14 cellular contexts compared by ENCODE assay signal in genomic region chr6:3841711-3842565, GRCh38. TPM values are rescaled to one million over a fixed set of nuclear protein-coding genes. Genes with fewer than 3 reads are reported as not detected.
DNase-seq lines count a peak whose midpoint lies in the region; ATAC-seq, FAIRE-seq and TF ChIP-seq lines count a peak whose summit lies in the region.
"Had no signal": no experiment of that assay in that cellular context is flagged by ENCODE, and none has a peak within 500 bp of the region (broad histone marks: within the 10 kb centered on the region; RNA-seq: fewer than 3 reads in every experiment).

No MANE protein-coding gene starts in this region.

- H3K4me1 ChIP-seq in foreskin keratinocyte = peaks cover 35% of the 10 kb centered on the region

- no peak for TF ChIP-seq CTCF in foreskin keratinocyte (conservative IDR thresholded peaks at IDR 0.05)

- no peaks in the 10 kb centered on the region for H3K9me3 Mint-ChIP-seq in activated T-helper 17 cell treated with anti-CD3 and anti-CD28 coated beads, Interleukin-2, amount 50 U/mL, for 72 hours
- H3K9me3 Mint-ChIP-seq: effector memory CD8-positive, alpha-beta T cell had no signal

- no peaks in the 10 kb centered on the region for H3K36me3 Mint-ChIP-seq in activated T-helper 17 cell treated with anti-CD3 and anti-CD28 coated beads, Interleukin-2, amount 50 U/mL, for 72 hours (ENCODE audit: low read depth)

- no peak overlapping the region for H3K27ac Mint-ChIP-seq in activated T-helper 17 cell treated with anti-CD3 and anti-CD28 coated beads, Interleukin-2, amount 50 U/mL, for 72 hours
- H3K27ac Mint-ChIP-seq: effector memory CD8-positive, alpha-beta T cell had no signal

- H3K4me1 Mint-ChIP-seq in activated T-helper 17 cell treated with anti-CD3 and anti-CD28 coated beads, Interleukin-2, amount 50 U/mL, for 72 hours = peaks cover 6% of the 10 kb centered on the region

- intact Hi-C loops in sciatic nerve (cut with DNase I) = no loop called here

- ATAC-seq in foreskin keratinocyte = peak; percentile 81
- ATAC-seq in sciatic nerve = peak; percentile 80
- ATAC-seq in GM21423 (IDR thresholded peaks at IDR 0.05; ENCODE audit: unreplicated experiment) = no peak
- ATAC-seq in activated T-helper 17 cell treated with anti-CD3 and anti-CD28 coated beads, Interleukin-2, amount 50 U/mL, for 72 hours (replicated peaks) = no peak
- ATAC-seq: effector memory CD8-positive, alpha-beta T cell; GM12878 had no signal

- H3K27me3 Mint-ChIP-seq in activated T-helper 17 cell treated with anti-CD3 and anti-CD28 coated beads, Interleukin-2, amount 50 U/mL, for 72 hours = no peaks in the 10 kb centered on the region
- H3K27me3 Mint-ChIP-seq: effector memory CD8-positive, alpha-beta T cell had no signal

- no peak for FAIRE-seq in GM19239 (lab: Jason Lieb, UNC)
- FAIRE-seq: GM12878, islet of Langerhans had no signal

- DNase-seq in ELR (ENCODE audit: low read depth) = peak; percentile 89
- DNase-seq in T1000 (lab: John Stamatoyannopoulos, UW) = peak; percentile 32
- peak; percentile 46 to 80 for DNase-seq in foreskin keratinocyte
- no peak for DNase-seq in sciatic nerve (ENCODE audit: low spot score)
- no peak for DNase-seq in GM19239 (ENCODE audit: insufficient read length, low spot score)
- DNase-seq in cerebellar cortex (ENCODE audit: low spot score) = no peak
- DNase-seq: activated naive CD4-positive, alpha-beta T cell treated with Interleukin-2 at 50 U/mL for 16 hours; effector memory CD8-positive, alpha-beta T cell; RPMI8226 had no signal

- no peak overlapping the region for H3K27ac ChIP-seq in foreskin keratinocyte
- H3K27ac ChIP-seq: ovary had no signal

- H3K4me3 Mint-ChIP-seq in activated T-helper 17 cell treated with anti-CD3 and anti-CD28 coated beads, Interleukin-2, amount 50 U/mL, for 72 hours = no peak overlapping the region
- H3K4me3 Mint-ChIP-seq: effector memory CD8-positive, alpha-beta T cell had no signal

- H3K27me3 ChIP-seq in foreskin keratinocyte = no peaks in the 10 kb centered on the region
- H3K27me3 ChIP-seq: ovary had no signal

RNA-seq across cellular contexts. Expression of gene FAM50B, which starts 7.2 kb away (rescaled TPM):
- 6.9 and 7.8 TPM in 2 replicates for total RNA-seq in foreskin keratinocyte
- polyA plus RNA-seq in foreskin keratinocyte = 9.2 and 9.4 TPM in 2 replicates
- 9.6 TPM for total RNA-seq in sciatic nerve
- 10 to 100 TPM; 13.9 to 22.8 TPM for total RNA-seq in activated T-helper 17 cell treated with anti-CD3 and anti-CD28 coated beads, Interleukin-2, amount 50 U/mL, for 72 hours

Comparison
In these comparisons a context has a peak if more than half of its experiments do, and no peak if none do; other contexts are left out.
1. DNase-seq: peak in ELR (single experiment), T1000 (single experiment) and foreskin keratinocyte (2 of 2); none in sciatic nerve (single experiment), GM19239 (single experiment) and cerebellar cortex (single experiment).
2. ATAC-seq: peak in foreskin keratinocyte (single experiment) and sciatic nerve (single experiment); none in GM21423 (single experiment) and activated T-helper 17 cell treated with anti-CD3 and anti-CD28 coated beads, Interleukin-2, amount 50 U/mL, for 72 hours (single experiment).